16 cellular contexts compared by ENCODE assay signal in the genomic region with DNA sequence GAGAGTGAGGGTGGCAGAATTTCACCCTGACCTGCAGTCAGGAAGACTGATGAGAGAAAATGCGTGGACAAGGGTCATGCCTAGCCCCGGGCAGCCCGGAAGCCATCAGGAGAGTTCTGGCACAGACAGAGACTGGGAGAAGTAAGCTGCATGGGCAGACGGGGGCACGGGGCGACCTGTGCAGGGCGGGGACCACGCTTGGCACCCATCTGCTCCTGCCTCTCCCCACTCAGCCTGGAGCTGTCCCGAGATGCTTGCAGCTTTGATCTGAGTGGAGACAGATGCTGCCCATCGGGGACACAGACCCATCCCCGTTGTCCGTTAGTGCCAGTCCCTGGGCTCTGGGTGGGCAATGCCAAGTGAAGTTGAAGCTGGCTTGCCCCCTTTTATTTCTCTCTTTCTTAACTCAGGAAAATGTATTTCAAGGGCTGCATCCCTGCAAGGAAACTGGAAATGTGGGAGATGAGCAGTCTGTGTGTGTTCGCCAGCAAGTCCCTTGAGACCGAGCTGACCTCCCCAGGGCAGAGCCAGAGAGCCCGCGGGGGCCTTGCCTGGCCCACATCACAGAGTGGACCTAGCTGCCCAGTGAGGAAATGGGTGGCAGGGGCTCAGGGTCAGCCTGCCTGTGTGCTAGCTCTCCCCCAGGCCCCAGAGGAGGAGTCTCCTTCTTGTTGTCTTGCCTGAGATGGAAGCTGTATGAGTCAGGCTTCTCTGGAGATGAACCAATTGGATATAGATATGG.
DNase-seq lines count a peak whose midpoint lies in the region; ATAC-seq and TF ChIP-seq lines count a peak whose summit lies in the region.
"Had no signal": no experiment of that assay in that cellular context is flagged by ENCODE, and none has a peak within 500 bp of the region (broad histone marks: within the 10 kb centered on the region; RNA-seq: fewer than 3 reads in every experiment).

No MANE protein-coding gene starts in this region.

- peak overlapping the region; percentile 14 for H3K14ac ChIP-seq in neuronal stem cell (ENCODE audit: low read length)

- H2BK15ac ChIP-seq in neuronal stem cell (ENCODE audit: low read length), result no peak overlapping the region

- no CpG with 5 or more reads among the region's 16 CpGs for WGBS in neuronal stem cell (ENCODE audit: extremely low coverage in 2 of 2, insufficient read length in 2 of 2, insufficient replicate concordance in 1 of 2), 2 donors

- no peaks in the 10 kb centered on the region for H3K9me3 Mint-ChIP-seq in activated CD8-positive, alpha-beta memory T cell treated with anti-CD3 and anti-CD28 coated beads, Interleukin-2, amount 10 ng/mL, durations not matched to agents 7 days and 5 days (ENCODE audit: low read depth)
- H3K9me3 Mint-ChIP-seq: CD8-positive, alpha-beta T cell had no signal

- peak overlapping the region; percentile 11 for H3K18ac ChIP-seq in neuronal stem cell (ENCODE audit: low read length)

- H3K27me3 ChIP-seq in neuronal stem cell (ENCODE audit: control insufficient read depth in 3 of 3, insufficient read depth in 3 of 3, low read depth in 1 of 3, low read length in 3 of 3), result no peaks in the 10 kb centered on the region
- peaks cover 9% of the 10 kb centered on the region for H3K27me3 ChIP-seq in upper lobe of right lung

- H3K27ac Mint-ChIP-seq in activated CD8-positive, alpha-beta memory T cell treated with anti-CD3 and anti-CD28 coated beads, Interleukin-2, amount 10 ng/mL, durations not matched to agents 7 days and 5 days, result no peak overlapping the region
- H3K27ac Mint-ChIP-seq: CD14-positive monocyte; CD8-positive, alpha-beta T cell; HFFc6 had no signal

- H4K8ac ChIP-seq in neuronal stem cell (ENCODE audit: low read depth, low read length), result no peak overlapping the region

- no peak overlapping the region for H2BK5ac ChIP-seq in neuronal stem cell (ENCODE audit: low read length)

- no peak for ATAC-seq in activated CD8-positive, alpha-beta memory T cell treated with anti-CD3 and anti-CD28 coated beads, Interleukin-2, amount 10 ng/mL, durations not matched to agents 7 days and 5 days
- ATAC-seq in esophagus mucosa (peak; percentile 17), upper lobe of right lung (peak; percentile 11)
- ATAC-seq: CD8-positive, alpha-beta T cell had no signal

- H2AFZ ChIP-seq in neuronal stem cell (ENCODE audit: low read length), result no peak overlapping the region

- H3K9ac ChIP-seq in neuronal stem cell (ENCODE audit: low read depth, low read length, poor library complexity), result no peak overlapping the region

- no peak overlapping the region for H3K27ac ChIP-seq in neuronal stem cell (replicated peaks; ENCODE audit: low read length)
- H3K27ac ChIP-seq in upper lobe of right lung, result no peak overlapping the region
- H3K27ac ChIP-seq: 22Rv1, HL-60 had no signal

- H3K23ac ChIP-seq in neuronal stem cell (ENCODE audit: low read depth, low read length, poor library complexity), result no peak overlapping the region

- no peak for TF ChIP-seq CTCF in upper lobe of right lung (IDR thresholded peaks at IDR 0.05)

- H2BK12ac ChIP-seq in neuronal stem cell (ENCODE audit: low read length), result no peak overlapping the region

- no peak overlapping the region for H4K91ac ChIP-seq in neuronal stem cell (ENCODE audit: low read depth, low read length, poor library complexity)

- CTCF ChIA-PET in activated CD8-positive, alpha-beta memory T cell treated with anti-CD3 and anti-CD28 coated beads, Interleukin-2, amount 10 ng/mL, durations not matched to agents 7 days and 5 days (lab: Charles Lee), result no interaction called here

- H3K27me3 Mint-ChIP-seq in activated CD8-positive, alpha-beta memory T cell treated with anti-CD3 and anti-CD28 coated beads, Interleukin-2, amount 10 ng/mL, durations not matched to agents 7 days and 5 days, result no peaks in the 10 kb centered on the region

- no peaks in the 10 kb centered on the region for H3K36me3 Mint-ChIP-seq in activated CD8-positive, alpha-beta memory T cell treated with anti-CD3 and anti-CD28 coated beads, Interleukin-2, amount 10 ng/mL, durations not matched to agents 7 days and 5 days
- H3K36me3 Mint-ChIP-seq: CD14-positive monocyte; CD8-positive, alpha-beta T cell had no signal

- H3K36me3 ChIP-seq in neuronal stem cell (replicated peaks in 1 of 2; ENCODE audit: control insufficient read depth in 2 of 2, insufficient read depth in 2 of 2, low read length in 2 of 2) (no peaks in the 10 kb centered on the region), upper lobe of right lung (no peaks in the 10 kb centered on the region)

- no peak overlapping the region for H2AK5ac ChIP-seq in neuronal stem cell (ENCODE audit: low read depth, low read length)

- peak; percentile 41 for DNase-seq in activated CD8-positive, alpha-beta memory T cell treated with anti-CD3 and anti-CD28 coated beads for 24 hours
- DNase-seq in activated CD8-positive, alpha-beta memory T cell treated with anti-CD3 and anti-CD28 coated beads, Interleukin-2, amount 10 ng/mL, durations not matched to agents 7 days and 5 days, result no peak
- DNase-seq in neuronal stem cell (ENCODE audit: low spot score) (no peak), upper lobe of right lung (no peak), iPS-NIHi7 (ENCODE audit: extremely low spot score) (no peak), DMS114 treated with DMSO at 0.1 percent for 48 hours (lab: John Stamatoyannopoulos, UW; ENCODE audit: unreplicated experiment) (no peak), ureter (ENCODE audit: low spot score) (no peak)
- DNase-seq: COR-L47, DMS53, HCEC 1CT, HFFc6 had no signal

- H3K4me3 ChIP-seq in neuronal stem cell (ENCODE audit: low read length in 2 of 2) (no peak overlapping the region), upper lobe of right lung (no peak overlapping the region)

- H3K9me3 ChIP-seq in neuronal stem cell (replicated peaks in 1 of 2; ENCODE audit: control insufficient read depth in 2 of 2, insufficient read depth in 1 of 2, low read depth in 1 of 2, low read length in 2 of 2), result no peaks in the 10 kb centered on the region
- H3K9me3 ChIP-seq in upper lobe of right lung, result no peaks in the 10 kb centered on the region

- intact Hi-C loops in upper lobe of right lung (cut with DNase I), result no loop called here

- no peak overlapping the region for H2BK120ac ChIP-seq in neuronal stem cell (ENCODE audit: low read depth, low read length)

- H3K4me1 Mint-ChIP-seq in activated CD8-positive, alpha-beta memory T cell treated with anti-CD3 and anti-CD28 coated beads, Interleukin-2, amount 10 ng/mL, durations not matched to agents 7 days and 5 days, result no peaks in the 10 kb centered on the region
- H3K4me1 Mint-ChIP-seq: CD14-positive monocyte had no signal

- no peak overlapping the region for H3K4me3 Mint-ChIP-seq in activated CD8-positive, alpha-beta memory T cell treated with anti-CD3 and anti-CD28 coated beads, Interleukin-2, amount 10 ng/mL, durations not matched to agents 7 days and 5 days
- H3K4me3 Mint-ChIP-seq: CD14-positive monocyte; CD8-positive, alpha-beta T cell; HFFc6 had no signal

- no peaks in the 10 kb centered on the region for H3K4me1 ChIP-seq in neuronal stem cell (ENCODE audit: control insufficient read depth in 2 of 2, insufficient read depth in 1 of 2, low read depth in 1 of 2, low read length in 2 of 2)
- no peaks in the 10 kb centered on the region for H3K4me1 ChIP-seq in upper lobe of right lung

- no peak overlapping the region for H3K4me2 ChIP-seq in neuronal stem cell (ENCODE audit: insufficient read depth, low read length, poor library complexity, severe bottlenecking)

- peaks cover 2% of the 10 kb centered on the region for H3K79me1 ChIP-seq in neuronal stem cell (ENCODE audit: low read depth, low read length)

- no peak overlapping the region for H3K4ac ChIP-seq in neuronal stem cell (ENCODE audit: low read length)
